In the genomic region with DNA sequence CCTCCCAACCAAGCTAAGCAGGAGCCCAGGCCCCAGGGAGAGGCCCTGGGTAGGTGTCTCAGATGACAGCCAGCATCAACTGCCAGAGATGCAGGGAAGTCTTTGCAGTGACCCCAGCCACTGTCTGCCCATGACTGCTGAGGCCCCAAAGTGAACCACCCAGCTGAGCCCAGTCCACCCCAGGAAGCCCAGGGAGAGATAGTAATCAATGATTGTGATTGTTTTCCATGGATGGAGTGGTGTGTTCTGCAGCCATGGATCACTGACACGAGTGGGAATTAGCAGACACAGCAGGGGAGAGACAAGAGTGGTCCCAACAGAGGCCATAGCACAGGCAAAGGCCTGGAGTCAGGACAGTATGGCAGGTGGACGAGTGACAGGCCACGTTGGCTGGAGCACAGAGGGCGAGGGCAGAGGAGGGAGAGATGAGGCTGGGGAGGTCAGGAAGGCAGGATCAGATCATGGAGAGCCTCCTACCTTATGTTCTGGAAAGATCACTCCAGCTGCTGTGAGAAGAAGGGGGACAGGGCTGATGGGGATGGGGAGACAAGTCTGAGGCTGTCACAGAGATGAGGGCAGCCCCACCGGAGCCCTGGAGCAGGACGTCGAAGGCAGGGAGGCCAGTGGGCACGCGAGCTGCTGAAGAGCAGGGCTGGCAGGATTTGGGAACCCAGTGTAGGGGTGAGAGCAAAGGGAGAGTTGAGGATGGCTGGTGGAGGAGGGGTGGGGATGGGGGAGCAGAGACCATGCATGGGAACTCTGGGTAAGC, we compare ENCODE assay signal across 30 cellular contexts. TPM values are rescaled to one million over a fixed set of nuclear protein-coding genes. Genes with fewer than 3 reads are reported as not detected.
"Had no signal": no experiment of that assay in that cellular context is flagged by ENCODE, and none has a peak within 500 bp of the region (broad histone marks: within the 10 kb centered on the region; RNA-seq: fewer than 3 reads in every experiment).

No MANE protein-coding gene starts in this region.

- H3K4me1 ChIP-seq: gastrocnemius medialis, left lung, prostate gland, tibial artery had no signal

- ATAC-seq: effector memory CD8-positive, alpha-beta T cell; gastrocnemius medialis; left lung; mucosa of descending colon; natural killer cell treated with Interleukin-12 subunit alpha and Interleukin-12 subunit beta and Interleukin-15 and Interleukin-18, amount 100 ng/mL, for 72 hours; sciatic nerve; stimulated activated naive CD8-positive, alpha-beta T cell treated with anti-CD3 and anti-CD28 coated beads, Interleukin-15, Interleukin-2, amounts not matched to agents 100 U/mL and 50 U/mL, for 24 hours had no signal

- H3K36me3 ChIP-seq: gastrocnemius medialis, left lung, prostate gland, right atrium auricular region, tibial artery, upper lobe of left lung had no signal

- H3K27me3 ChIP-seq: left lung, right atrium auricular region, testis, upper lobe of left lung had no signal

- H3K4me3 ChIP-seq: gastrocnemius medialis, left lung, mucosa of descending colon, prostate gland, right atrium auricular region, testis, tibial artery, upper lobe of left lung had no signal

- H3K9me3 ChIP-seq: gastrocnemius medialis, left lung, mucosa of descending colon, prostate gland, right atrium auricular region, testis, tibial artery, upper lobe of left lung had no signal

- H3K27ac ChIP-seq: epithelial cell of prostate, gastrocnemius medialis, left lung, prostate gland, right atrium auricular region, testis, tibial artery, upper lobe of left lung had no signal

- DNase-seq: cortex of kidney; effector memory CD8-positive, alpha-beta T cell; foreskin fibroblast; gastrocnemius medialis; kidney; left lung; mesenchymal stem cell; naive B cell; stimulated activated CD4-positive, alpha-beta T cell treated with anti-CD3 and anti-CD28 coated beads, Interleukin-2, amount 100 ng/mL, for 24 hours; stimulated activated CD4-positive, alpha-beta T cell treated with anti-CD3 and anti-CD28 coated beads, Interleukin-4, amount 100 ng/mL, for 24 hours; stimulated activated naive CD8-positive, alpha-beta T cell treated with anti-CD3 and anti-CD28 coated beads, Interleukin-15, Interleukin-2, amounts not matched to agents 100 U/mL and 50 U/mL, for 24 hours; substantia nigra; testis had no signal

- FAIRE-seq: kidney, urothelium cell line had no signal

RNA-seq across cellular contexts. Expression of a gene that starts 14.5 kb away (rescaled TPM):
- total RNA-seq: osteocyte had no signal

RNA-seq across cellular contexts. Expression of a gene that starts 51.5 kb away (rescaled TPM):
- total RNA-seq: dermis microvascular lymphatic vessel endothelial cell; esophagus mucosa; gastrocnemius medialis; glomerular endothelial cell; kidney; left lung; lung microvascular endothelial cell; mesothelial cell of epicardium; mucosa of descending colon; natural killer cell treated with Interleukin-12 subunit alpha and Interleukin-12 subunit beta and Interleukin-15 and Interleukin-18, amount 100 ng/mL, for 72 hours; neural crest cell; osteocyte; right atrium auricular region; sciatic nerve; skeletal muscle tissue; upper lobe of left lung had no signal
